9 cellular contexts compared by ENCODE assay signal in genomic region chr15:47184405-47185221, GRCh38.
DNase-seq lines count a peak whose midpoint lies in the region; ATAC-seq and TF ChIP-seq lines count a peak whose summit lies in the region.
"Had no signal": no experiment of that assay in that cellular context is flagged by ENCODE, and none has a peak within 500 bp of the region (broad histone marks: within the 10 kb centered on the region; RNA-seq: fewer than 3 reads in every experiment).

No MANE protein-coding gene starts in this region.

- H2BK15ac ChIP-seq in mesenchymal stem cell (ENCODE audit: low read depth, poor library complexity, severe bottlenecking) = no peak overlapping the region

- peak overlapping the region; percentile 56 for H2AFZ ChIP-seq in mesenchymal stem cell (ENCODE audit: low read depth, low read length)

- TF ChIP-seq CTCF in dorsolateral prefrontal cortex (IDR thresholded peaks at IDR 0.05 in 54 of 56, conservative IDR thresholded peaks at IDR 0.05 in 2 of 56; ENCODE audit: low read depth in 1 of 56, partially characterized antibody in 56 of 56) = no peak

- no peak overlapping the region for H4K91ac ChIP-seq in mesenchymal stem cell (ENCODE audit: low read length)

- DNase-seq in NCI-H2171 (lab: John Stamatoyannopoulos, UW) (peak; percentile 92), dorsolateral prefrontal cortex (peak in 4 of 10 donors; percentile 7 to 43 (median 26)), mesenchymal stem cell (peak; percentile 27), NCI-H226 (no peak)
- no peak for DNase-seq in NK-92 treated with Interleukin-12 subunit alpha and Interleukin-12 subunit beta, amount 100 ng/mL, for 24 hours (lab: John Stamatoyannopoulos, UW)

- no peak overlapping the region for H2BK5ac ChIP-seq in mesenchymal stem cell (ENCODE audit: low read depth, low read length, poor library complexity, severe bottlenecking)

- intact Hi-C loops in dorsolateral prefrontal cortex (cut with DNase I) = loop anchor here in 1 of 2 donors (10.0 kb wide), 1 partner anchor 870 kb away; no protein-coding TSS in a partner anchor

- no peak overlapping the region for H3K18ac ChIP-seq in mesenchymal stem cell (ENCODE audit: low read depth in 1 of 2, low read length in 2 of 2)

- no peak overlapping the region for H3K9ac ChIP-seq in mesenchymal stem cell (ENCODE audit: low read length)

- no peak overlapping the region for H2BK12ac ChIP-seq in mesenchymal stem cell (ENCODE audit: low read length in 2 of 2)

- H2AK5ac ChIP-seq in mesenchymal stem cell (ENCODE audit: low read length, severe bottlenecking) = no peak overlapping the region

- no peak overlapping the region for H3K4ac ChIP-seq in mesenchymal stem cell (ENCODE audit: low read depth in 1 of 2, low read length in 2 of 2)

- H3K27me3 ChIP-seq in dorsolateral prefrontal cortex = peaks cover 0 to 49% (median 10%) of the 10 kb centered on the region in 45 donors
- H3K27me3 ChIP-seq in mesenchymal stem cell (ENCODE audit: control insufficient read depth in 1 of 2, insufficient read depth in 1 of 2, low read length in 2 of 2) = peaks cover 43 to 49% of the 10 kb centered on the region in 2 experiments

- H3K23ac ChIP-seq in mesenchymal stem cell (ENCODE audit: low read length in 2 of 2) = peak overlapping the region in 1 of 2 experiments; percentile 9

- H3K14ac ChIP-seq in mesenchymal stem cell (ENCODE audit: low read length in 2 of 2) = no peak overlapping the region

- H3K4me3 ChIP-seq in GM08714 (ENCODE audit: low read length) (peak overlapping the region; percentile 9), dorsolateral prefrontal cortex (peak overlapping the region; percentile 36 to 78 (median 63)), mesenchymal stem cell (ENCODE audit: insufficient read depth in 1 of 2, low read depth in 1 of 2, low read length in 2 of 2) (peak overlapping the region; percentile 46 to 70), urinary bladder (ENCODE audit: low read depth, low read length) (peak overlapping the region; percentile 54)

- peak overlapping the region; percentile 100 for H3K4me2 ChIP-seq in mesenchymal stem cell (ENCODE audit: low read length, poor library complexity, severe bottlenecking)

- H3K36me3 ChIP-seq in mesenchymal stem cell (ENCODE audit: control insufficient read depth in 1 of 2, insufficient read depth in 2 of 2, low read depth in 1 of 2, low read length in 2 of 2) (peaks cover 0 to 4% of the 10 kb centered on the region in 2 experiments), urinary bladder (ENCODE audit: insufficient read depth) (no peaks in the 10 kb centered on the region)
- H3K36me3 ChIP-seq: neutrophil had no signal

- no peaks in the 10 kb centered on the region for H3K79me1 ChIP-seq in mesenchymal stem cell (replicated peaks; ENCODE audit: low read length, poor library complexity, severe bottlenecking)

- H2BK120ac ChIP-seq in mesenchymal stem cell (ENCODE audit: low read depth, low read length) = no peak overlapping the region

- WGBS in mesenchymal stem cell = under 1% methylated on average over 69 of the region's 72 CpGs
- under 1% methylated on average over 72 of the region's 72 CpGs for WGBS in urinary bladder

- no peak for ATAC-seq in HG03108 (IDR thresholded peaks at IDR 0.05; ENCODE audit: unreplicated experiment)

- peak overlapping the region in 13 of 59 donors; percentile 5 to 54 (median 36) for H3K27ac ChIP-seq in dorsolateral prefrontal cortex
- H3K27ac ChIP-seq in mesenchymal stem cell (ENCODE audit: low read length, poor library complexity, severe bottlenecking) = no peak overlapping the region
- no peak overlapping the region for H3K27ac ChIP-seq in urinary bladder (ENCODE audit: low read depth)
- H3K27ac ChIP-seq: neutrophil had no signal

- H3K9me3 ChIP-seq in mesenchymal stem cell (ENCODE audit: control insufficient read depth, low read length) = no peaks in the 10 kb centered on the region
- H3K9me3 ChIP-seq: neutrophil had no signal

- H3K4me1 ChIP-seq in mesenchymal stem cell (ENCODE audit: control insufficient read depth, insufficient read depth, low read depth, low read length) = peaks cover 13% of the 10 kb centered on the region
- H3K4me1 ChIP-seq in urinary bladder (ENCODE audit: insufficient read depth) = no peaks in the 10 kb centered on the region

- no peak overlapping the region for H4K8ac ChIP-seq in mesenchymal stem cell (ENCODE audit: low read length)

Comparison
In these comparisons a context has a peak if more than half of its experiments do, and no peak if none do; other contexts are left out.
1. H3K4me3 ChIP-seq: peak in every context shown above with its lines; median percentile 63 in dorsolateral prefrontal cortex; 58 in mesenchymal stem cell; 54 in urinary bladder; 9 in GM08714.
2. DNase-seq: peak in NCI-H2171 (single experiment) and mesenchymal stem cell (single experiment); none in NK-92 treated with Interleukin-12 subunit alpha and Interleukin-12 subunit beta, amount 100 ng/mL, for 24 hours (single experiment) and NCI-H226 (single experiment).